Comparison of ENCODE assay signal across 1 cellular context in genomic region chr15:31151301-31152233, GRCh38.
TF ChIP-seq lines count a peak whose summit lies in the region.

No MANE protein-coding gene starts in this region.

TF ChIP-seq in WTC11, 78 proteins besides CTCF, POLR2A, EP300 and RAD21 (continued from another document):
- TF ChIP-seq USF1 (CRISPR knock-in tag; IDR thresholded peaks at IDR 0.05) (no peak), CDX4 (CRISPR knock-in tag; IDR thresholded peaks at IDR 0.05; ENCODE audit: borderline replicate concordance) (no peak), ZNF671 (CRISPR knock-in tag; IDR thresholded peaks at IDR 0.05) (no peak), ATF2 (CRISPR knock-in tag; IDR thresholded peaks at IDR 0.05; ENCODE audit: borderline replicate concordance, low read depth) (no peak), ATF6 (CRISPR knock-in tag; IDR thresholded peaks at IDR 0.05) (no peak), GTF2I (CRISPR knock-in tag; conservative IDR thresholded peaks at IDR 0.05) (no peak), GRHL2 (CRISPR knock-in tag; IDR thresholded peaks at IDR 0.05; ENCODE audit: insufficient replicate concordance, severe bottlenecking) (no peak), ZMAT4 (CRISPR knock-in tag; IDR thresholded peaks at IDR 0.05) (no peak), AFF4 (CRISPR knock-in tag; IDR thresholded peaks at IDR 0.05; ENCODE audit: borderline replicate concordance) (no peak), NR2C2 (CRISPR knock-in tag; IDR thresholded peaks at IDR 0.05) (no peak), FOXP4 (CRISPR knock-in tag; IDR thresholded peaks at IDR 0.05) (no peak)
